Comparison of ENCODE assay signal across 13 cellular contexts in genomic region chr18:10482363-10482984, GRCh38. TPM values are rescaled to one million over a fixed set of nuclear protein-coding genes. Genes with fewer than 3 reads are reported as not detected.
A peak's percentile ranks its signal among the peaks of the same experiment; 100 is the strongest.
DNase-seq lines count a peak whose midpoint lies in the region; ATAC-seq and TF ChIP-seq lines count a peak whose summit lies in the region.
"Had no signal": no experiment of that assay in that cellular context is flagged by ENCODE, and none has a peak within 500 bp of the region (broad histone marks: within the 10 kb centered on the region; RNA-seq: fewer than 3 reads in every experiment).

No MANE protein-coding gene starts in this region.

- H3K27me3 ChIP-seq in esophagus squamous epithelium (no peaks in the 10 kb centered on the region), prostate gland (replicated peaks; ENCODE audit: insufficient read depth) (no peaks in the 10 kb centered on the region), GM23248 (replicated peaks; ENCODE audit: insufficient read depth) (peaks cover 4% of the 10 kb centered on the region)
- H3K27me3 ChIP-seq: right atrium auricular region, stomach had no signal

- H3K36me3 ChIP-seq in esophagus squamous epithelium: peaks cover 5 to 82% (median 8%) of the 10 kb centered on the region in 3 donors
- no peaks in the 10 kb centered on the region for H3K36me3 ChIP-seq in prostate gland
- no peaks in the 10 kb centered on the region for H3K36me3 ChIP-seq in GM23248 (ENCODE audit: low read depth)

- TF ChIP-seq POLR2A in esophagus squamous epithelium (IDR thresholded peaks at IDR 0.05): no peak
- TF ChIP-seq POLR2A in prostate gland (IDR thresholded peaks at IDR 0.05): no peak

- H3K9me2 ChIP-seq in GM23248 (ENCODE audit: insufficient read depth): no peaks in the 10 kb centered on the region

- peak overlapping the region in 1 of 4 donors; percentile 26 for H3K27ac ChIP-seq in esophagus squamous epithelium
- H3K27ac ChIP-seq in prostate gland: no peak overlapping the region
- H3K27ac ChIP-seq in GM23248: no peak overlapping the region

- intact Hi-C loops in esophagus squamous epithelium (cut with DNase I): no loop called here
- intact Hi-C loops in prostate gland (cut with DNase I): no loop called here

- no peaks in the 10 kb centered on the region for H3F3A ChIP-seq in GM23248 (ENCODE audit: insufficient read depth)

- H3K9me3 ChIP-seq in esophagus squamous epithelium (no peaks in the 10 kb centered on the region), prostate gland (no peaks in the 10 kb centered on the region), GM23248 (ENCODE audit: low read depth) (no peaks in the 10 kb centered on the region)
- H3K9me3 ChIP-seq: right atrium auricular region, stomach had no signal

- in situ Hi-C loops in GM23248 (cut with MboI): no loop called here

- DNase-seq in iPS-NIHi11 (ENCODE audit: low spot score) (peak; percentile 19), esophagus squamous epithelium (lab: John Stamatoyannopoulos, UW) (no peak), prostate gland (ENCODE audit: low spot score) (no peak), NCI-H146 (lab: John Stamatoyannopoulos, UW) (no peak), GM23248 (no peak)
- DNase-seq: effector memory CD8-positive, alpha-beta T cell; NCI-H1417; stomach had no signal

- H3K4me3 ChIP-seq in GM12875 (ENCODE audit: low read depth, low read length) (no peak overlapping the region), esophagus squamous epithelium (no peak overlapping the region), prostate gland (no peak overlapping the region), GM23248 (no peak overlapping the region)
- H3K4me3 ChIP-seq: right atrium auricular region, stomach had no signal

- WGBS in esophagus squamous epithelium, 2 donors: 90 to 91% methylated on average over 6 to 9 of the region's 11 CpGs
- 97% methylated on average over 10 of the region's 11 CpGs for WGBS in prostate gland
- 92 to 98% methylated on average over 10 to 11 of the region's 11 CpGs for WGBS in GM23248 (ENCODE audit: low coverage in 1 of 2, low lambda C conversion rate in 2 of 2, missing lambda C conversion rate in 2 of 2), 2 experiments

- H3K4me2 ChIP-seq in GM23248 (ENCODE audit: unreplicated experiment): no peak overlapping the region

- H3K9ac ChIP-seq in GM23248: no peak overlapping the region

- H3K79me2 ChIP-seq in GM23248 (ENCODE audit: insufficient read depth): no peaks in the 10 kb centered on the region

- H2AFZ ChIP-seq in GM23248: no peak overlapping the region

- TF ChIP-seq CTCF in GM12875 (IDR thresholded peaks at IDR 0.05; ENCODE audit: borderline replicate concordance, insufficient read depth, low read depth, low read length) (0 out of 2 replicates have a peak, but pooled peaks have one; percentile 14), esophagus squamous epithelium (IDR thresholded peaks at IDR 0.05) (no peak), prostate gland (IDR thresholded peaks at IDR 0.05) (no peak)

- peaks cover under 1 to 35% (median 2%) of the 10 kb centered on the region in 3 donors for H3K4me1 ChIP-seq in esophagus squamous epithelium
- no peaks in the 10 kb centered on the region for H3K4me1 ChIP-seq in prostate gland (replicated peaks)
- H3K4me1 ChIP-seq in GM23248 (ENCODE audit: insufficient read depth): no peaks in the 10 kb centered on the region

- ATAC-seq in GM21367 (IDR thresholded peaks at IDR 0.05; ENCODE audit: unreplicated experiment): peak; percentile 6
- ATAC-seq in HG03196 (IDR thresholded peaks at IDR 0.05; ENCODE audit: unreplicated experiment): peak; percentile 9
- ATAC-seq: activated CD4-positive, CD25-positive, alpha-beta regulatory T cell treated with anti-CD3 and anti-CD28 coated beads, Interleukin-2, amount 50 U/mL, for 24 hours; effector memory CD8-positive, alpha-beta T cell had no signal

- no peaks in the 10 kb centered on the region for H4K20me1 ChIP-seq in GM23248 (ENCODE audit: insufficient read depth)

RNA-seq across cellular contexts. Expression of gene APCDD1, which starts 28.0 kb away (rescaled TPM):
- total RNA-seq in esophagus squamous epithelium (10 to 100 TPM; 16.5 to 76.5 (median 41.4) TPM), prostate gland (100 to 1,000 TPM in 1 of 2 donors, 10 to 100 TPM in 1; 41.0 to 126 TPM)
- not detected in 2 replicates for total RNA-seq in GM23248 (2014; rRNA removed; shearing (Covaris generic))
- 0.30 TPM in 1 of 2 replicates, not detected in the other for polyA plus RNA-seq in GM23248 (2016; fragmentation: Nextera tagmentation; extraction: Ambion mirVana)

RNA-seq across cellular contexts. Expression of gene NAPG, which starts 43.4 kb away (rescaled TPM):
- 10 to 100 TPM; 27.1 to 34.7 (median 31.0) TPM for total RNA-seq in esophagus squamous epithelium
- total RNA-seq in prostate gland: 10 to 100 TPM; 23.2 to 47.5 TPM
- total RNA-seq in GM23248 (2014; rRNA removed; shearing (Covaris generic)): 31.1 and 33.6 TPM in 2 replicates
- 24.5 and 27.4 TPM in 2 replicates for polyA plus RNA-seq in GM23248 (2016; fragmentation: Nextera tagmentation; extraction: Ambion mirVana)

Comparison
In these comparisons a context has a peak if more than half of its experiments do, and no peak if none do; other contexts are left out.
1. RNA of gene APCDD1, which starts 28.0 kb away (total RNA-seq): 41.0 to 126 TPM in prostate gland and 16.5 to 76.5 TPM in esophagus squamous epithelium; not detected in GM23248; every median in the first group is over 10 times any median in the second.